24 cellular contexts compared by ENCODE assay signal in genomic region chr13:111589992-111590391, GRCh38.
"Had no signal": no experiment of that assay in that cellular context is flagged by ENCODE, and none has a peak within 500 bp of the region (broad histone marks: within the 10 kb centered on the region; RNA-seq: fewer than 3 reads in every experiment).

No MANE protein-coding gene starts in this region.

- ATAC-seq: effector memory CD8-positive, alpha-beta T cell; foreskin keratinocyte; gastroesophageal sphincter; heart left ventricle; left cardiac atrium; left lung; left ventricle myocardium superior; lower lobe of right lung; mucosa of descending colon had no signal

- H3K27ac Mint-ChIP-seq: dendritic cell treated with granulocyte-macrophage colony-stimulating factor and Interleukin-4, amounts not matched to agents 40 ng/mL and 50 ng/mL, for 4 days; effector memory CD8-positive, alpha-beta T cell; endodermal cell; mesothelial cell of epicardium had no signal

- H3K4me3 ChIP-seq: colonic mucosa, esophagus muscularis mucosa, gastroesophageal sphincter, heart left ventricle, left lung, lower lobe of right lung, mucosa of descending colon had no signal

- H3K36me3 ChIP-seq: colonic mucosa, esophagus muscularis mucosa, gastroesophageal sphincter, heart left ventricle, left lung, lower lobe of right lung had no signal

- H3K9me3 ChIP-seq: colonic mucosa, esophagus muscularis mucosa, gastroesophageal sphincter, lower lobe of right lung, mucosa of descending colon had no signal

- FAIRE-seq: endometrium, endothelial cell of umbilical vein, frontal cortex, islet of Langerhans, keratinocyte had no signal

- DNase-seq: colonic mucosa; cortex of kidney; effector CD8-positive, alpha-beta T cell; effector memory CD8-positive, alpha-beta T cell; endodermal cell; foreskin keratinocyte; heart left ventricle; hippocampal formation; left cardiac atrium; left lung; left ventricle myocardium superior; lower lobe of right lung; mesenchymal stem cell; mucosa of descending colon; naive B cell had no signal

- H3K4me1 ChIP-seq: colonic mucosa, esophagus muscularis mucosa, foreskin keratinocyte, gastroesophageal sphincter, heart left ventricle, left lung, lower lobe of right lung had no signal

- H3K27me3 ChIP-seq: colonic mucosa, esophagus muscularis mucosa, foreskin keratinocyte, left lung had no signal

- H3K36me3 Mint-ChIP-seq: mesothelial cell of epicardium had no signal

- H3K4me1 Mint-ChIP-seq: endodermal cell, mesothelial cell of epicardium, naive B cell had no signal

- H3K4me3 Mint-ChIP-seq: dendritic cell treated with granulocyte-macrophage colony-stimulating factor and Interleukin-4, amounts not matched to agents 40 ng/mL and 50 ng/mL, for 4 days; effector memory CD8-positive, alpha-beta T cell; endodermal cell; mesothelial cell of epicardium; naive B cell had no signal

- H3K27ac ChIP-seq: colonic mucosa, esophagus muscularis mucosa, foreskin keratinocyte, gastroesophageal sphincter, heart left ventricle, left lung, lower lobe of right lung had no signal

- H3K27me3 Mint-ChIP-seq: dendritic cell treated with granulocyte-macrophage colony-stimulating factor and Interleukin-4, amounts not matched to agents 40 ng/mL and 50 ng/mL, for 4 days had no signal
